ENCODE assay signal across 31 cellular contexts in the genomic region with DNA sequence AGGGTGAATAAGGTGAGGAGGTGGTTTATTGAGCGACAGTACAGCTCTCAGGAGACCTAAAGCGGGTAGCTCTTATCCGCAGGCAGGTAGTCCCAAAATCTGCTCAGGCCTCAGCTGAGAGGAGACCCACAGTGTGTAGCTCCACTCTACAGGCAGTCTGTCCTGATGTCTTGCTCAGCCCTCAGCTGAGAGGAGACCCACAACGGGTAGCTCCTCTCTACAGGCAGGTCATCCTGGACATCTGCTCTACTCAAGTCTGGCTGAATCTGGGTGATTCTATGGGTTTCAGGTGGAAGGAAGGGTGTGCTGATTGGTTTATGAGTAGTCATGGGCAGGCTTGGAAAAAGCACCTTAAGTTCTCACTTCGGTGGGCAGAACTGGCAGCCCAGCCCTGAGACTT. TPM values are rescaled to one million over a fixed set of nuclear protein-coding genes. Genes with fewer than 3 reads are reported as not detected.
"Had no signal": no experiment of that assay in that cellular context is flagged by ENCODE, and none has a peak within 500 bp of the region (broad histone marks: within the 10 kb centered on the region; RNA-seq: fewer than 3 reads in every experiment).

No MANE protein-coding gene starts in this region.

- H3K4me3 ChIP-seq: coronary artery, esophagus muscularis mucosa, gastroesophageal sphincter, heart left ventricle, hepatocyte, lung, psoas muscle, skin epidermis, spleen, tibial artery, upper lobe of left lung had no signal

- H3K36me3 ChIP-seq: esophagus muscularis mucosa, gastroesophageal sphincter, heart left ventricle, neutrophil, spleen, tibial artery, upper lobe of left lung had no signal

- H3K36me3 Mint-ChIP-seq: memory B cell, natural killer cell had no signal

- H3K27ac Mint-ChIP-seq: memory B cell, natural killer cell had no signal

- H3K9me3 ChIP-seq: esophagus muscularis mucosa, gastroesophageal sphincter, heart left ventricle, neutrophil, psoas muscle, spleen, testis, tibial artery, upper lobe of left lung had no signal

- H3K4me3 Mint-ChIP-seq: memory B cell, natural killer cell had no signal

- FAIRE-seq: endothelial cell of umbilical vein, kidney, urothelium cell line had no signal

- H3K9me3 Mint-ChIP-seq: memory B cell had no signal

- DNase-seq: dermis blood vessel endothelial cell; effector memory CD4-positive, alpha-beta T cell; foreskin keratinocyte; heart left ventricle; natural killer cell; right cardiac atrium; stimulated activated CD4-positive, alpha-beta T cell treated with anti-CD3 and anti-CD28 coated beads, Interleukin-4, amount 100 ng/mL, for 4 hours; stimulated activated naive CD4-positive, alpha-beta T cell; substantia nigra; tibial artery had no signal

- H3K4me1 ChIP-seq: esophagus muscularis mucosa, foreskin keratinocyte, gastroesophageal sphincter, heart left ventricle, psoas muscle, spleen, testis, tibial artery, upper lobe of left lung had no signal

- H3K4me2 ChIP-seq: hepatocyte had no signal

- H3K27ac ChIP-seq: esophagus muscularis mucosa, foreskin keratinocyte, gastroesophageal sphincter, heart left ventricle, hepatocyte, neutrophil, psoas muscle, skin epidermis, spleen, testis, tibial artery, upper lobe of left lung had no signal

- H3K27me3 Mint-ChIP-seq: memory B cell had no signal

- ATAC-seq: foreskin keratinocyte, gastroesophageal sphincter, heart left ventricle, left lobe of liver, psoas muscle had no signal

- H2AFZ ChIP-seq: hepatocyte had no signal

- H3K27me3 ChIP-seq: esophagus muscularis mucosa, foreskin keratinocyte, gastroesophageal sphincter, heart left ventricle, hepatocyte, neutrophil, testis, tibial artery, upper lobe of left lung had no signal

- H3K4me1 Mint-ChIP-seq: memory B cell, natural killer cell had no signal

- H3K79me2 ChIP-seq: hepatocyte had no signal

RNA-seq across cellular contexts. Expression of gene ABCB5, which starts 55.6 kb away (rescaled TPM):
- total RNA-seq: dermis blood vessel endothelial cell, endothelial cell of umbilical vein, epithelial cell of proximal tubule, foreskin keratinocyte, left lobe of liver, natural killer cell, osteocyte, psoas muscle, right cardiac atrium had no signal
- polyA plus RNA-seq: endothelial cell of umbilical vein, fibroblast of lung, foreskin keratinocyte, heart left ventricle, hepatocyte, liver, neural cell, psoas muscle, right cardiac atrium, spleen had no signal
